16 cellular contexts compared by ENCODE assay signal in the genomic region with DNA sequence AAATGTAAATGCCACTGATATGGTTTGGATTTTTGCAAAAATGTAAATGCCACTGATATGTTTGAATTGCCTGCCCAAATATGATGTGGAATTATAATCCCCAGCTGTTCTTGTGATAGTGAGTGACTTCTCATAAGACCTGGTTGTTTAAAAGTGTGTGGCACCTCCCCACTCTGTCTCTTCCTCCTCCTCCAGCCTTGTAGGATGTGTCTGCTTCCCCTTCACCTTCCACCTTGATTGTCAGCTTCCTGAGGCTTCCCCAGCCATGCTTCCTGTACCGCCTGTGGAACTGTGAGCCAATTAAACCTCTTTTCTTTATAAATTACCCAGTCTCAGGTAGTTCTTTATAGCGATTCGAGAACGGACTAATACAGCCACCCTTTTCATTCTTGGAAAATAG. TPM values are rescaled to one million over a fixed set of nuclear protein-coding genes. Genes with fewer than 3 reads are reported as not detected.
DNase-seq lines count a peak whose midpoint lies in the region; ATAC-seq and TF ChIP-seq lines count a peak whose summit lies in the region.
"Had no signal": no experiment of that assay in that cellular context is flagged by ENCODE, and none has a peak within 500 bp of the region (broad histone marks: within the 10 kb centered on the region; RNA-seq: fewer than 3 reads in every experiment).

No MANE protein-coding gene starts in this region.

- H3K27ac ChIP-seq in OCI-LY1 (ENCODE audit: low read depth, low read length, poor library complexity, severe bottlenecking) (no peak overlapping the region), mammary epithelial cell (ENCODE audit: insufficient read depth, low read depth, low read length) (peak overlapping the region; percentile 5), psoas muscle (peak overlapping the region; percentile 98)

- ATAC-seq in psoas muscle (no peak), HG02884 (IDR thresholded peaks at IDR 0.05; ENCODE audit: unreplicated experiment) (no peak)
- ATAC-seq: activated CD4-positive, CD25-positive, alpha-beta regulatory T cell treated with anti-CD3 and anti-CD28 coated beads, Interleukin-2, amount 50 U/mL, for 24 hours; stimulated activated naive CD8-positive, alpha-beta T cell treated with anti-CD3 and anti-CD28 coated beads, Interleukin-15, amount 100 ng/mL, for 72 hours had no signal

- H3K9me3 ChIP-seq in OCI-LY1 (ENCODE audit: low read length): no peaks in the 10 kb centered on the region
- H3K9me3 ChIP-seq in mammary epithelial cell (replicated peaks; ENCODE audit: insufficient read depth, low read length): no peaks in the 10 kb centered on the region
- H3K9me3 ChIP-seq in psoas muscle: no peaks in the 10 kb centered on the region
- H3K9me3 ChIP-seq: right atrium auricular region, SJCRH30 had no signal

- CTCF ChIA-PET in activated naive CD4-positive, alpha-beta T cell treated with anti-CD3 and anti-CD28 coated beads for 36 hours (lab: Charles Lee): interaction anchor here (0.5 to 1.6 kb wide), 3 partner anchors 72 to 297 kb away, joined by 5 to 7 read pairs (median 6); no protein-coding TSS in a partner anchor
- CTCF ChIA-PET in mammary epithelial cell (lab: Charles Lee; ENCODE audit: low non-redundant PET): no interaction called here

- in situ Hi-C loops in mammary epithelial cell (cut with MboI; ENCODE audit: low sequenced_read_pairs in 2 of 2): loop anchor here in 1 of 2 donors (25.0 kb wide), 1 partner anchor 763 kb away; no protein-coding TSS in a partner anchor

- H3F3A ChIP-seq in OCI-LY1 (ENCODE audit: insufficient read depth, low read length): no peaks in the 10 kb centered on the region

- 98% methylated on average over 4 of the region's 4 CpGs for WGBS in mammary epithelial cell (ENCODE audit: low coverage, missing lambda C conversion rate)
- 91 to 92% (median 91%) methylated on average over 4 of the region's 4 CpGs for WGBS in psoas muscle, 3 donors

- H3K9me2 ChIP-seq in OCI-LY1 (ENCODE audit: low read depth, low read length): no peaks in the 10 kb centered on the region

- H3K4me1 ChIP-seq in OCI-LY1 (ENCODE audit: insufficient read depth, low read length, severe bottlenecking) (peaks cover 55% of the 10 kb centered on the region), mammary epithelial cell (ENCODE audit: insufficient read depth, low read length) (peaks cover 31% of the 10 kb centered on the region), psoas muscle (peaks cover 23% of the 10 kb centered on the region)

- H3K4me3 ChIP-seq in OCI-LY1 (ENCODE audit: low read depth, low read length, poor library complexity, severe bottlenecking): no peak overlapping the region
- no peak overlapping the region for H3K4me3 ChIP-seq in mammary epithelial cell (replicated peaks in 1 of 3; ENCODE audit: insufficient read depth in 1 of 3, low read depth in 2 of 3, low read length in 3 of 3)
- no peak overlapping the region for H3K4me3 ChIP-seq in psoas muscle

- H3K4me2 ChIP-seq in OCI-LY1 (ENCODE audit: low read length) (no peak overlapping the region), mammary epithelial cell (ENCODE audit: insufficient read depth, low read depth, low read length) (no peak overlapping the region)

- H3K36me3 ChIP-seq in OCI-LY1 (ENCODE audit: insufficient read depth, low read length) (peaks cover 25% of the 10 kb centered on the region), mammary epithelial cell (ENCODE audit: insufficient read depth, low read length) (peaks cover 3% of the 10 kb centered on the region), psoas muscle (ENCODE audit: insufficient read depth in 1 of 2, low read depth in 1 of 2) (peaks cover 0 to 16% of the 10 kb centered on the region in 2 donors)
- H3K36me3 ChIP-seq: right atrium auricular region had no signal

- H3K79me2 ChIP-seq in OCI-LY1 (ENCODE audit: insufficient read depth, low read length) (peaks cover 36% of the 10 kb centered on the region), mammary epithelial cell (ENCODE audit: insufficient read depth, low read length) (peaks cover 38% of the 10 kb centered on the region)

- no peak overlapping the region for H3K9ac ChIP-seq in OCI-LY1 (ENCODE audit: low read length)
- H3K9ac ChIP-seq in mammary epithelial cell (ENCODE audit: insufficient read depth, low read length): no peak overlapping the region

- peaks cover 54% of the 10 kb centered on the region for H3K4me1 Mint-ChIP-seq in activated naive CD4-positive, alpha-beta T cell treated with anti-CD3 and anti-CD28 coated beads for 36 hours (ENCODE audit: low read depth)

- peak overlapping the region; percentile 64 for H3K27ac Mint-ChIP-seq in activated naive CD4-positive, alpha-beta T cell treated with anti-CD3 and anti-CD28 coated beads for 36 hours

- H3K36me3 Mint-ChIP-seq in activated naive CD4-positive, alpha-beta T cell treated with anti-CD3 and anti-CD28 coated beads for 36 hours (ENCODE audit: low read depth): peaks cover 26% of the 10 kb centered on the region
- H3K36me3 Mint-ChIP-seq: IgD-negative memory B cell had no signal

- dilution Hi-C loops in mammary epithelial cell (cut with HindIII; ENCODE audit: low sequenced_read_pairs): no loop called here

- no peak for TF ChIP-seq CTCF in OCI-LY1 (IDR thresholded peaks at IDR 0.05; ENCODE audit: low read length)
- no peak for TF ChIP-seq CTCF in mammary epithelial cell (conservative IDR thresholded peaks at IDR 0.05 in 1 of 2, IDR thresholded peaks at IDR 0.05 in 1 of 2; ENCODE audit: extremely low read depth in 1 of 2, insufficient read depth in 1 of 2, low read depth in 1 of 2, low read length in 2 of 2)
- TF ChIP-seq CTCF in psoas muscle (IDR thresholded peaks at IDR 0.05): no peak

- H3K27me3 Mint-ChIP-seq in activated naive CD4-positive, alpha-beta T cell treated with anti-CD3 and anti-CD28 coated beads for 36 hours (ENCODE audit: low read depth): no peaks in the 10 kb centered on the region
- H3K27me3 Mint-ChIP-seq: IgD-negative memory B cell; stimulated activated naive CD8-positive, alpha-beta T cell treated with anti-CD3 and anti-CD28 coated beads, Interleukin-15, amount 100 ng/mL, for 72 hours had no signal

- no peak for DNase-seq in activated naive CD4-positive, alpha-beta T cell treated with anti-CD3 and anti-CD28 coated beads for 36 hours
- no peak for DNase-seq in activated naive CD4-positive, alpha-beta T cell treated with anti-CD3 and anti-CD28 coated beads, Interleukin-2, amount 50 U/mL, for 16 hours
- no peak for DNase-seq in mammary epithelial cell
- no peak for DNase-seq in psoas muscle
- DNase-seq in NCI-H2171 (lab: John Stamatoyannopoulos, UW): no peak
- DNase-seq in NCI-H2227 treated with DMSO at 0.1 percent for 48 hours (lab: John Stamatoyannopoulos, UW): no peak
- DNase-seq: cortex of kidney; NCI-H187; SJCRH30; stimulated activated CD4-positive, alpha-beta T cell treated with anti-CD3 and anti-CD28 coated beads, Interleukin-4, amount 100 ng/mL, for 4 hours; stimulated activated naive CD8-positive, alpha-beta T cell treated with anti-CD3 and anti-CD28 coated beads, Interleukin-15, amount 100 ng/mL, for 72 hours had no signal

- peak overlapping the region; percentile 33 for H3K4me3 Mint-ChIP-seq in activated naive CD4-positive, alpha-beta T cell treated with anti-CD3 and anti-CD28 coated beads for 36 hours

- H3K27me3 ChIP-seq in OCI-LY1 (ENCODE audit: insufficient read depth, low read length): no peaks in the 10 kb centered on the region
- no peaks in the 10 kb centered on the region for H3K27me3 ChIP-seq in mammary epithelial cell (ENCODE audit: insufficient read depth, low read length)
- no peaks in the 10 kb centered on the region for H3K27me3 ChIP-seq in psoas muscle (ENCODE audit: insufficient read depth in 3 of 3, low read length in 2 of 3)
- H3K27me3 ChIP-seq: right atrium auricular region, SJCRH30 had no signal

- no TSS peak for BruUV-seq in mammary epithelial cell (replicated peaks; lab: Mats Ljungman, UMichigan)

- intact Hi-C loops in activated naive CD4-positive, alpha-beta T cell treated with anti-CD3 and anti-CD28 coated beads for 36 hours (cut with micrococcal nuclease): loop anchor here (5.0 kb wide), 1 partner anchor 273 kb away; no protein-coding TSS in a partner anchor
- intact Hi-C loops in mammary epithelial cell (cut with micrococcal nuclease): loop anchor here (5.0 to 10.0 kb wide), 3 partner anchors 47 to 1070 kb away; no protein-coding TSS in a partner anchor
- intact Hi-C loops in psoas muscle (cut with DNase I): loop anchor here in 1 of 2 donors (5.0 kb wide), 1 partner anchor 47 kb away; no protein-coding TSS in a partner anchor

- 0 out of 2 replicates have a peak overlapping the region, but pooled peaks have one; percentile 28 for H2AFZ ChIP-seq in OCI-LY1 (ENCODE audit: low read length)
- H2AFZ ChIP-seq in mammary epithelial cell (ENCODE audit: low read depth, low read length): no peak overlapping the region

- H3K9me3 Mint-ChIP-seq in activated naive CD4-positive, alpha-beta T cell treated with anti-CD3 and anti-CD28 coated beads for 36 hours: no peaks in the 10 kb centered on the region
- H3K9me3 Mint-ChIP-seq: stimulated activated naive CD8-positive, alpha-beta T cell treated with anti-CD3 and anti-CD28 coated beads, Interleukin-15, amount 100 ng/mL, for 72 hours had no signal

- H4K20me1 ChIP-seq in OCI-LY1 (ENCODE audit: insufficient read depth, low read length) (0 out of 2 replicates have a peak, but pooled peaks cover 2% of the 10 kb centered on the region), mammary epithelial cell (ENCODE audit: insufficient read depth, low read length) (no peaks in the 10 kb centered on the region)

RNA-seq across cellular contexts. Expression of gene CCT8, which starts 1.3 kb away (rescaled TPM):
- 100 to 1,000 TPM; 482 to 515 TPM for total RNA-seq in activated naive CD4-positive, alpha-beta T cell treated with anti-CD3 and anti-CD28 coated beads for 36 hours
- total RNA-seq in mammary epithelial cell (100 to 1,000 TPM; 124 to 195 TPM), psoas muscle (100 to 1,000 TPM; 128 to 142 (median 138) TPM)
- polyA plus RNA-seq in mammary epithelial cell (188 TPM), psoas muscle (100 to 1,000 TPM; 124 to 251 (median 157) TPM)
- polyA minus RNA-seq in mammary epithelial cell: 187 TPM

RNA-seq across cellular contexts. Expression of gene USP16, which starts 50.3 kb away (rescaled TPM):
- 10 to 100 TPM; 36.1 to 36.7 TPM for total RNA-seq in activated naive CD4-positive, alpha-beta T cell treated with anti-CD3 and anti-CD28 coated beads for 36 hours
- total RNA-seq in mammary epithelial cell: 10 to 100 TPM; 17.3 to 28.1 TPM
- polyA plus RNA-seq in mammary epithelial cell: 12.4 TPM
- 15.6 TPM for polyA minus RNA-seq in mammary epithelial cell
- 10 to 100 TPM; 26.3 to 39.9 (median 34.4) TPM for total RNA-seq in psoas muscle
- polyA plus RNA-seq in psoas muscle: 10 to 100 TPM; 27.6 to 45.1 (median 42.3) TPM

RNA-seq across cellular contexts. Expression of gene RWDD2B, which starts 55.6 kb away (rescaled TPM):
- total RNA-seq in activated naive CD4-positive, alpha-beta T cell treated with anti-CD3 and anti-CD28 coated beads for 36 hours: 10 to 100 TPM; 14.1 to 14.6 TPM
- 10 to 100 TPM; 19.7 to 30.2 TPM for total RNA-seq in mammary epithelial cell
- polyA plus RNA-seq in mammary epithelial cell: 20.4 TPM
- polyA minus RNA-seq in mammary epithelial cell: 12.4 TPM
- total RNA-seq in psoas muscle: 10 to 100 TPM; 21.6 to 41.4 (median 27.8) TPM
- polyA plus RNA-seq in psoas muscle: 10 to 100 TPM; 28.1 to 51.2 (median 30.5) TPM

RNA-seq across cellular contexts. Expression of gene MAP3K7CL, which starts 55.7 kb away (rescaled TPM):
- total RNA-seq in activated naive CD4-positive, alpha-beta T cell treated with anti-CD3 and anti-CD28 coated beads for 36 hours: 1 to 10 TPM; 4.9 to 6.3 TPM
- total RNA-seq in mammary epithelial cell: 1 to 10 TPM; 6.0 to 7.7 TPM
- 6.2 TPM for polyA plus RNA-seq in mammary epithelial cell
- not detected for polyA minus RNA-seq in mammary epithelial cell
- 100 to 1,000 TPM in 1 of 4 donors, 10 to 100 TPM in 3; 15.3 to 107 (median 23.7) TPM for total RNA-seq in psoas muscle
- 10 to 100 TPM in 2 of 3 donors, 1 to 10 TPM in 1; 3.3 to 18.4 (median 12.8) TPM for polyA plus RNA-seq in psoas muscle
